In the genomic region with DNA sequence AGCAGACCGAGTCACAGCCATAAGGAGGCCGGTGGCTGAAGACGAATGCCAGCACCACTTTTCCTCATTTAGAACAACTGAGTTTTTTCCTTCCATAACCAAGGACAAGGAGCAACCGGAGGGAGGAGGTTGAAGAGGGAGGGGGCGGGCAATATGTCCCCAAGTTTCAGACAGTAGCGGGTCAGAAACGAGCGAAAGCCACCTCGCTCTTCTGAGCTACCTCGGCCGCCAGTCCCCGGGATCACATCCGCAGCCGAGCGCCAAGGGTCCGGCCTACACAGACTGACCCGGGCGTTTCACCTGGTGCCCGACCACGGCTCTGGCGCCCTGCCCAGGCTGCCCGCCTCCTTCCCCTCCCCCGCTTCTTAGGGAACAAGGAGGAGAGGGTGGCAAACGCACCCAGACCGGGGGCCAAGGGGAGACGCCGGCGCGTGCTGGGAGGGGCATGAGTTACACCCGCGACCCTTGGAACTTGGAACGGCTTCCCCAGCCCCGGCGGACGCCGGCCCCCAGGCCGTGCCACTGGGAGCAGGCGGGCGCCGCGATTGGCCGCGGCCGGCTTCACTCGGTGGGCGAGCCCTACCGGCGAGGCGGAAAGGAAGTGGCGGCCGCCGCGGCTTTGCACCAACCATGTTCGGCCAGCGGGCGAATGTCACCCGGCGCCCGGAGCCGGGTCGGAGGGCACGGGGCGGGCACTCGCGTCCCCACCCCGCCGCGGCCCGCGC, we compare ENCODE assay signal across 8 cellular contexts. TPM values are rescaled to one million over a fixed set of nuclear protein-coding genes. Genes with fewer than 3 reads are reported as not detected.
DNase-seq lines count a peak whose midpoint lies in the region; ATAC-seq, FAIRE-seq and TF ChIP-seq lines count a peak whose summit lies in the region.

No MANE protein-coding gene starts in this region.

- WGBS in adrenal gland, 4 donors: 0 to 1% (median 0%) methylated on average over 17 to 70 of the region's 70 CpGs
- 0 to 1% (median 0%) methylated on average over 20 to 70 of the region's 70 CpGs for WGBS in heart left ventricle, 4 donors
- WGBS in pancreas, 2 donors: 0% methylated on average over 51 to 70 of the region's 70 CpGs

- no peaks in the 10 kb centered on the region for H3K36me3 ChIP-seq in adrenal gland (replicated peaks in 1 of 2)
- H3K36me3 ChIP-seq in heart left ventricle: peaks cover 0 to 15% (median 0%) of the 10 kb centered on the region in 9 donors
- H3K36me3 ChIP-seq in pancreas: no peaks in the 10 kb centered on the region

- H3K9me3 ChIP-seq in CD4-positive, alpha-beta T cell (ENCODE audit: control insufficient read depth, low read length): no peaks in the 10 kb centered on the region
- no peaks in the 10 kb centered on the region for H3K9me3 ChIP-seq in adrenal gland (replicated peaks in 1 of 3)
- H3K9me3 ChIP-seq in heart left ventricle: no peaks in the 10 kb centered on the region
- H3K9me3 ChIP-seq in pancreas: no peaks in the 10 kb centered on the region

- peaks cover 30 to 68% of the 10 kb centered on the region in 2 donors for H3K4me1 ChIP-seq in adrenal gland (replicated peaks in 1 of 2)
- peaks cover 4 to 71% (median 61%) of the 10 kb centered on the region in 12 donors for H3K4me1 ChIP-seq in heart left ventricle
- peaks cover 11 to 33% (median 27%) of the 10 kb centered on the region in 3 donors for H3K4me1 ChIP-seq in pancreas

- TF ChIP-seq POLR2A in adrenal gland (IDR thresholded peaks at IDR 0.05) (peak in 1 of 2 donors; percentile 71), heart left ventricle (IDR thresholded peaks at IDR 0.05) (peak; percentile 8 to 74)

- CTCF ChIA-PET in CD4-positive, alpha-beta T cell (lab: Charles Lee): no interaction called here

- H3K27me3 Mint-ChIP-seq in CD4-positive, alpha-beta T cell: no peaks in the 10 kb centered on the region

- H3K36me3 Mint-ChIP-seq in CD4-positive, alpha-beta T cell (ENCODE audit: low read depth): peaks cover 54% of the 10 kb centered on the region

- H3K4me3 ChIP-seq in adrenal gland (peak overlapping the region; percentile 29 to 90 (median 62)), heart left ventricle (peak overlapping the region; percentile 44 to 100 (median 90)), pancreas (peak overlapping the region; percentile 58 to 89 (median 74))

- TF ChIP-seq CTCF in CD4-positive, alpha-beta T cell (IDR thresholded peaks at IDR 0.05): no peak
- TF ChIP-seq CTCF in adrenal gland (IDR thresholded peaks at IDR 0.05) (peak in 3 of 6 experiments; percentile 8 to 29 (median 18)), heart left ventricle (IDR thresholded peaks at IDR 0.05) (peak in 3 of 12 donors; percentile 16 to 18 (median 16)), pancreas (IDR thresholded peaks at IDR 0.05) (no peak)

- H3K27ac ChIP-seq in CD4-positive, alpha-beta T cell (ENCODE audit: low read depth, low read length): peak overlapping the region; percentile 72
- peak overlapping the region; percentile 95 to 99 (median 98) for H3K27ac ChIP-seq in adrenal gland
- peak overlapping the region; percentile 88 to 100 (median 97) for H3K27ac ChIP-seq in heart left ventricle
- H3K27ac ChIP-seq in pancreas: peak overlapping the region; percentile 77 to 98 (median 92)

- ATAC-seq in CD4-positive, alpha-beta T cell (ENCODE audit: poor library complexity): no peak
- ATAC-seq in GM19035 (IDR thresholded peaks at IDR 0.05; ENCODE audit: unreplicated experiment): peak; percentile 28
- ATAC-seq in heart left ventricle: peak; percentile 23 to 80 (median 73)
- peak; percentile 62 to 76 (median 70) for ATAC-seq in pancreas
- no peak for ATAC-seq in HG03097 (IDR thresholded peaks at IDR 0.05; ENCODE audit: low FRiP score, unreplicated experiment)

- POLR2A ChIA-PET in CD4-positive, alpha-beta T cell (lab: Charles Lee): interaction anchor here (1.0 kb wide), 1 partner anchor 205 kb away, joined by 4 read pairs; no protein-coding TSS in a partner anchor

- H3K9me3 Mint-ChIP-seq in CD4-positive, alpha-beta T cell: no peaks in the 10 kb centered on the region

- peak overlapping the region; percentile 97 for H3K27ac Mint-ChIP-seq in CD4-positive, alpha-beta T cell

- FAIRE-seq in pancreas (lab: Jason Lieb, UNC): no peak

- H3K27me3 ChIP-seq in CD4-positive, alpha-beta T cell (ENCODE audit: control insufficient read depth, insufficient read depth, low read length): no peaks in the 10 kb centered on the region
- H3K27me3 ChIP-seq in adrenal gland (no peaks in the 10 kb centered on the region), heart left ventricle (no peaks in the 10 kb centered on the region), pancreas (no peaks in the 10 kb centered on the region)

- H3K4me1 Mint-ChIP-seq in CD4-positive, alpha-beta T cell (ENCODE audit: low read depth): peaks cover 66% of the 10 kb centered on the region

- intact Hi-C loops in CD4-positive, alpha-beta T cell (cut with DNase I, micrococcal nuclease): loop anchor here (2.0 to 10.0 kb wide), 9 partner anchors 35 to 1025 kb away; a partner anchor contains a TSS
- intact Hi-C loops in adrenal gland (cut with DNase I): loop anchor here (5.0 to 10.0 kb wide), 4 partner anchors 62 to 188 kb away; no protein-coding TSS in a partner anchor
- intact Hi-C loops in heart left ventricle (cut with DNase I): loop anchor here (2.0 to 10.0 kb wide), 15 partner anchors 48 to 188 kb away; a partner anchor contains a TSS
- intact Hi-C loops in pancreas (cut with DNase I): no loop called here

- DNase-seq in CD4-positive, alpha-beta T cell: peak in 7 of 10 experiments; percentile 13 to 48 (median 24)
- DNase-seq in HK-2 (ENCODE audit: unreplicated experiment) (peak; percentile 83), SKM-1 (lab: John Stamatoyannopoulos, UW; ENCODE audit: unreplicated experiment) (peak; percentile 32), adrenal gland (peak; percentile 76 to 89 (median 82)), heart left ventricle (peak; percentile 86 to 92 (median 91)), pancreas (peak; percentile 81 to 94 (median 86))

- peak overlapping the region; percentile 91 for H3K4me3 Mint-ChIP-seq in CD4-positive, alpha-beta T cell

RNA-seq across cellular contexts. Expression of a gene that starts 1.6 kb away (rescaled TPM):
- 10 to 100 TPM; 11.4 to 14.9 TPM for total RNA-seq in CD4-positive, alpha-beta T cell
- total RNA-seq in adrenal gland (10 to 100 TPM; 35.4 to 93.1 (median 58.3) TPM), heart left ventricle (10 to 100 TPM; 21.7 to 47.2 (median 28.7) TPM), pancreas (10 to 100 TPM in 5 of 6 donors, 1 to 10 TPM in 1; 7.4 to 32.3 (median 14.2) TPM)
- polyA plus RNA-seq in adrenal gland (10 to 100 TPM; 19.0 to 69.7 (median 20.0) TPM), heart left ventricle (10 to 100 TPM; 11.5 to 12.0 TPM), pancreas (1 to 10 TPM; 6.8 to 10.0 TPM)

Comparison
In these comparisons a context has a peak if more than half of its experiments do, and no peak if none do; other contexts are left out.
1. ATAC-seq: peak in GM19035 (single experiment), heart left ventricle (4 of 4) and pancreas (4 of 4); none in CD4-positive, alpha-beta T cell (single experiment) and HG03097 (single experiment).
2. DNase-seq: peak in every context shown above with its lines; median percentile 91 in heart left ventricle; 86 in pancreas; 83 in HK-2; 82 in adrenal gland; 32 in SKM-1; 24 in CD4-positive, alpha-beta T cell.
3. intact Hi-C loops: an anchor here in CD4-positive, alpha-beta T cell (2.0 to 10.0 kb wide), adrenal gland (5.0 to 10.0 kb wide) and heart left ventricle (2.0 to 10.0 kb wide); none called in pancreas.
4. Peak in every context shown above with its lines, with median percentiles within 50 percentile points of each other: H3K27ac ChIP-seq and H3K4me3 ChIP-seq.